14 cellular contexts compared by ENCODE assay signal in the genomic region with DNA sequence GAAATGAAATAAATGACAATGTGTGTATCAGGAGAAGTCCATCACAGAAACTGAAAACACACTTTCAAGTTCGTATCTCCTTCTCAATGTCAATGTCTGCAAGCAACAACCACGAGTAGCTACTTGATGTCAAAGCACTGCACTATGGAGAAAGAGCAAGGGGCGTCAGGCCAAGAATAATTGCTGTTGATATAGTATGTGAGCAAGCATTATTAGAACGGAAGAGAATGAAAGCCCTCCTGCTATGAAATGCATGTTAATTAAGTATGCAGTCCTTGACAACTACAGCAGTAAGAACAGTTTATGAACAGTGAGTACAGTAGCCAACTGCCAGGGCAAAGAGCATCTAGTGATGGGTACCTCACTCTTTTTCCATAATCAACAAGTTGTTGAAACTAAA.
A peak's percentile ranks its signal among the peaks of the same experiment; 100 is the strongest.
DNase-seq lines count a peak whose midpoint lies in the region; ATAC-seq and TF ChIP-seq lines count a peak whose summit lies in the region.
"Had no signal": no experiment of that assay in that cellular context is flagged by ENCODE, and none has a peak within 500 bp of the region (broad histone marks: within the 10 kb centered on the region; RNA-seq: fewer than 3 reads in every experiment).

No MANE protein-coding gene starts in this region.

- TF ChIP-seq CTCF in A673 (conservative IDR thresholded peaks at IDR 0.05; ENCODE audit: low read depth, low read length) (no peak), astrocyte of the cerebellum (IDR thresholded peaks at IDR 0.05; ENCODE audit: low read depth, low read length, missing control alignments) (no peak)

- H3K4me1 ChIP-seq in A673 (ENCODE audit: insufficient read depth, low read length, poor library complexity, severe bottlenecking) = peaks cover 33% of the 10 kb centered on the region

- POLR2A ChIA-PET in A673 (lab: Charles Lee; ENCODE audit: low non-redundant PET) = no interaction called here

- BruUV-seq in A673 (replicated peaks; lab: Mats Ljungman, UMichigan) = no TSS peak

- DNase-seq in A673 (ENCODE audit: low spot score) = peak; percentile 94
- DNase-seq in NCI-H1436 (lab: John Stamatoyannopoulos, UW) = peak; percentile 41
- peak; percentile 94 for DNase-seq in NCI-H69 (lab: John Stamatoyannopoulos, UW)
- peak; percentile 8 for DNase-seq in astrocyte of the cerebellum (ENCODE audit: low read depth)
- no peak for DNase-seq in foreskin melanocyte
- DNase-seq: DND-41, GDM1, NCI-H2029 treated with DMSO at 0.1 percent for 48 hours, NCI-H446, NCI-H82, T-cell had no signal

- H3K27me3 ChIP-seq in A673 (replicated peaks; ENCODE audit: insufficient read depth, low read depth, low read length, poor library complexity) = no peaks in the 10 kb centered on the region

- intact Hi-C loops in A673 (cut with micrococcal nuclease; ENCODE audit: unreplicated experiment) = no loop called here

- no peaks in the 10 kb centered on the region for H3K9me3 ChIP-seq in A673 (ENCODE audit: low read depth, low read length, poor library complexity, severe bottlenecking)

- CTCF ChIA-PET in A673 (lab: Charles Lee) = no interaction called here

- no peaks in the 10 kb centered on the region for H3K36me3 ChIP-seq in A673 (ENCODE audit: insufficient read depth, low read length, poor library complexity, severe bottlenecking)

- H3K4me3 ChIP-seq in A673 (ENCODE audit: low read depth, low read length, poor library complexity, severe bottlenecking) (no peak overlapping the region), astrocyte of the cerebellum (ENCODE audit: low read depth, low read length) (no peak overlapping the region)

- peak overlapping the region; percentile 20 for H3K27ac ChIP-seq in A673 (ENCODE audit: low read depth, low read length, poor library complexity, severe bottlenecking)

- no peak for ATAC-seq in HG03280 (IDR thresholded peaks at IDR 0.05; ENCODE audit: unreplicated experiment)
- no peak for ATAC-seq in GM21786 (IDR thresholded peaks at IDR 0.05; ENCODE audit: unreplicated experiment)
- no peak for ATAC-seq in GM21515 (IDR thresholded peaks at IDR 0.05; ENCODE audit: unreplicated experiment)
- ATAC-seq: T-cell had no signal

- in situ Hi-C loops in astrocyte of the cerebellum (cut with HindIII; ENCODE audit: low sequenced_read_pairs) = no loop called here
